In the genomic region with DNA sequence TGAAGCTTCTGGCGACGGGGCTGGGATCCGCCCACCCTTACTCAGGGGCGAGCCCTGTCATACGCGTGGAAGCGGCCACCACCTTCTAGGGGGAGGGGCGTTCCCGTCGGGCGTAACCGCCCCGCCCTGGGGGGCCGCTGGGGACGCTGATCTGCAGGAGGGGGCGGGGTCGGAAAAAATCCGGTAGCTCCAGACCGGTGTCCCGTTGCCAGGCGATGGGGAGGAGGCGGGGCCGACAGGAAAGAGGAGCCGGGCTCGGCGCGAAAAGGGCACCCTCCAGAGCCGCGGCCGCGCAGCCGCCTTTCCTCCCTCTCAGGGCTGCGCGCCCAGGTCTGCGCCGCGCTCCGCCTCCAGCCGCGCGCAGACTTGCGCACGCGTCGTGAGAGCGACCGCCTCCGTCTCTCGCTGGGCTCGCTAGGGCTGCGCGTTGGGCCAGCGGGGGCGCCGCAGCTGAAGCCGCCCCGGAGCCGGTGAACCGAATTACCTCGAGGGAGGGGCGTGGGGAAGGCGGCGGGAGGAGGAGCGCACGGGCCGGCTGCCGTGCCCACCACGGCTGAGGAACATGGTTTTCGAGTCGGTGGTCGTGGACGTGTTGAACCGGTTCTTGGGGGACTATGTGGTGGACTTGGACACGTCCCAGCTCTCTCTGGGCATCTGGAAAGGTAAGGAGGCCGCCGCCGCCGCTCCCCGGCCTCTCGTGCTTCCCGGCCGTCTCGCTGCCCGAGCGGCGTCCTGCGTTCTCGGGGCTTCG, we compare ENCODE assay signal across 8 cellular contexts. TPM values are rescaled to one million over a fixed set of nuclear protein-coding genes. Genes with fewer than 3 reads are reported as not detected.
DNase-seq lines count a peak whose midpoint lies in the region; ATAC-seq and TF ChIP-seq lines count a peak whose summit lies in the region.

A gene (plus strand): TSS at position 392 of the 751 bp plus-strand sequence. CDS start 171 bp downstream, at position 563.

- H3K36me3 ChIP-seq in DOHH2 (ENCODE audit: control insufficient read depth, low read length), result peaks cover 12% of the 10 kb centered on the region; the same call in 1 of the 2 replicates
- no peaks in the 10 kb centered on the region for H3K36me3 ChIP-seq in KOPT-K1 (ENCODE audit: insufficient read depth, low read length)
- H3K36me3 ChIP-seq in Peyer's patch, result no peaks in the 10 kb centered on the region
- H3K36me3 ChIP-seq in naive thymus-derived CD4-positive, alpha-beta T cell (ENCODE audit: control insufficient read depth in 2 of 3, insufficient read depth in 3 of 3, low read length in 3 of 3), result peaks cover 0 to 4% (median 0%) of the 10 kb centered on the region in 3 experiments

- ATAC-seq in GM21786 (IDR thresholded peaks at IDR 0.05; ENCODE audit: unreplicated experiment), result peak; percentile 78
- peak; percentile 89 to 92 for ATAC-seq in activated T-cell treated with anti-CD3 and anti-CD28 coated beads, Interleukin-2, amount 50 U/mL, for 72 hours (replicated peaks in 1 of 2)
- ATAC-seq in naive thymus-derived CD4-positive, alpha-beta T cell, result peak; percentile 92

- peak within 1 kb of the TSS; percentile 94 to 96 for H3K4me3 Mint-ChIP-seq in activated T-cell treated with anti-CD3 and anti-CD28 coated beads, Interleukin-2, amount 50 U/mL, for 72 hours
- H3K4me3 Mint-ChIP-seq in naive thymus-derived CD4-positive, alpha-beta T cell, result peak within 1 kb of the TSS; percentile 90 to 98 (median 96)

- DNase-seq in Peyer's patch, result peak; percentile 94 to 97 (median 95)
- DNase-seq in activated T-cell treated with anti-CD3 and anti-CD28 coated beads, Interleukin-2, amount 50 U/mL, for 72 hours, result peak; percentile 90 to 94
- peak; percentile 87 for DNase-seq in fibroblast of gingiva (ENCODE audit: low read depth)
- DNase-seq in naive thymus-derived CD4-positive, alpha-beta T cell, result peak; percentile 78 to 92 (median 87)
- DNase-seq in stimulated activated naive CD4-positive, alpha-beta T cell (lab: John Stamatoyannopoulos, UW), result peak; percentile 80 to 92 (median 86)

- H3K27ac Mint-ChIP-seq in activated T-cell treated with anti-CD3 and anti-CD28 coated beads, Interleukin-2, amount 50 U/mL, for 72 hours, result peak within 1 kb of the TSS; percentile 96
- H3K27ac Mint-ChIP-seq in naive thymus-derived CD4-positive, alpha-beta T cell, result peak within 1 kb of the TSS; percentile 76 to 96 (median 90)

- peaks cover 17% of the 10 kb centered on the region for H4K20me1 ChIP-seq in DOHH2 (ENCODE audit: control insufficient read depth, insufficient read depth, low read depth, low read length)

- TF ChIP-seq CTCF in DOHH2 (IDR thresholded peaks at IDR 0.05; ENCODE audit: low read depth, low read length, poor library complexity, severe bottlenecking) (peak; percentile 47), Peyer's patch (IDR thresholded peaks at IDR 0.05) (peak in 3 of 6 experiments; percentile 21 to 42 (median 30))

- H3K79me2 ChIP-seq in DOHH2 (ENCODE audit: control insufficient read depth, low read length), result peaks cover 49% of the 10 kb centered on the region

- H3K27ac ChIP-seq in DOHH2 (ENCODE audit: low read depth, low read length) (peak within 1 kb of the TSS; percentile 51), KOPT-K1 (ENCODE audit: low read depth, low read length, poor library complexity, severe bottlenecking) (peak within 1 kb of the TSS; percentile 79), Peyer's patch (peak within 1 kb of the TSS; percentile 83 to 90 (median 86))
- H3K27ac ChIP-seq in naive thymus-derived CD4-positive, alpha-beta T cell (ENCODE audit: low read depth, low read length), result peak within 1 kb of the TSS; percentile 86

- H3K9me3 Mint-ChIP-seq in activated T-cell treated with anti-CD3 and anti-CD28 coated beads, Interleukin-2, amount 50 U/mL, for 72 hours, result no peaks in the 10 kb centered on the region
- no peaks in the 10 kb centered on the region for H3K9me3 Mint-ChIP-seq in naive thymus-derived CD4-positive, alpha-beta T cell

- H3K4me1 ChIP-seq in DOHH2 (ENCODE audit: control insufficient read depth, low read length) (peaks cover 29% of the 10 kb centered on the region), Peyer's patch (peaks cover 0 to 12% (median 0%) of the 10 kb centered on the region in 4 donors)
- peaks cover 5 to 17% of the 10 kb centered on the region in 2 donors for H3K4me1 ChIP-seq in naive thymus-derived CD4-positive, alpha-beta T cell (ENCODE audit: control insufficient read depth in 2 of 2, insufficient read depth in 2 of 2, low read length in 2 of 2)

- H3K27me3 ChIP-seq in DOHH2 (ENCODE audit: control insufficient read depth, low read length) (peaks cover 8% of the 10 kb centered on the region), Peyer's patch (no peaks in the 10 kb centered on the region)
- no peaks in the 10 kb centered on the region for H3K27me3 ChIP-seq in naive thymus-derived CD4-positive, alpha-beta T cell (ENCODE audit: control insufficient read depth in 2 of 2, insufficient read depth in 2 of 2, low read length in 2 of 2)

- intact Hi-C loops in naive thymus-derived CD4-positive, alpha-beta T cell (cut with micrococcal nuclease), result loop anchor here (1.0 to 10.0 kb wide), 17 partner anchors 10 to 1993 kb away; a partner anchor contains a TSS

- POLR2A ChIA-PET in naive thymus-derived CD4-positive, alpha-beta T cell (lab: Charles Lee), result interaction anchor here (0.9 to 1.4 kb wide), 3 partner anchors 17 to 1120 kb away, joined by 3 to 4 read pairs (median 3); a partner anchor contains a TSS

- no peaks in the 10 kb centered on the region for H3K9me2 ChIP-seq in DOHH2 (replicated peaks; ENCODE audit: control insufficient read depth, low read length)

- H3K4me2 ChIP-seq in DOHH2 (ENCODE audit: low read length), result peak within 1 kb of the TSS; percentile 75

- no peaks in the 10 kb centered on the region for H3K27me3 Mint-ChIP-seq in activated T-cell treated with anti-CD3 and anti-CD28 coated beads, Interleukin-2, amount 50 U/mL, for 72 hours (ENCODE audit: low read depth)
- peaks cover 0 to 20% (median 0%) of the 10 kb centered on the region in 5 donors for H3K27me3 Mint-ChIP-seq in naive thymus-derived CD4-positive, alpha-beta T cell

- peaks cover 22% of the 10 kb centered on the region for H3K4me1 Mint-ChIP-seq in activated T-cell treated with anti-CD3 and anti-CD28 coated beads, Interleukin-2, amount 50 U/mL, for 72 hours (ENCODE audit: low read depth)
- H3K4me1 Mint-ChIP-seq in naive thymus-derived CD4-positive, alpha-beta T cell, result peaks cover 12 to 39% (median 30%) of the 10 kb centered on the region in 7 donors

- H3K4me3 ChIP-seq in DOHH2 (ENCODE audit: low read length) (peak within 1 kb of the TSS; percentile 99), Peyer's patch (peak within 1 kb of the TSS; percentile 69 to 84 (median 74))
- peak within 1 kb of the TSS; percentile 89 for H3K4me3 ChIP-seq in naive thymus-derived CD4-positive, alpha-beta T cell (ENCODE audit: low read length)

- H3K9me3 ChIP-seq in DOHH2 (ENCODE audit: control insufficient read depth, insufficient read depth, low read length), result no peaks in the 10 kb centered on the region
- no peaks in the 10 kb centered on the region for H3K9me3 ChIP-seq in KOPT-K1 (ENCODE audit: insufficient read depth, low read length, poor library complexity, severe bottlenecking)
- no peaks in the 10 kb centered on the region for H3K9me3 ChIP-seq in Peyer's patch
- H3K9me3 ChIP-seq in naive thymus-derived CD4-positive, alpha-beta T cell (ENCODE audit: control insufficient read depth in 2 of 3, low read length in 3 of 3), result no peaks in the 10 kb centered on the region

- CTCF ChIA-PET in naive thymus-derived CD4-positive, alpha-beta T cell (lab: Charles Lee), result no interaction called here

- H3K36me3 Mint-ChIP-seq in activated T-cell treated with anti-CD3 and anti-CD28 coated beads, Interleukin-2, amount 50 U/mL, for 72 hours (ENCODE audit: insufficient read depth in 2 of 2), result peaks cover 0 to 3% of the 10 kb centered on the region in 2 donors
- H3K36me3 Mint-ChIP-seq in naive thymus-derived CD4-positive, alpha-beta T cell, result peaks cover 0 to 3% (median 0%) of the 10 kb centered on the region in 5 donors

- peak; percentile 64 to 74 for TF ChIP-seq POLR2A in Peyer's patch (IDR thresholded peaks at IDR 0.05)

- peaks cover 12% of the 10 kb centered on the region for H3F3A ChIP-seq in DOHH2 (ENCODE audit: control insufficient read depth, insufficient read depth)

RNA-seq across cellular contexts. Expression of the gene that starts here (rescaled TPM):
- total RNA-seq in Peyer's patch, result 100 to 1,000 TPM in 3 of 4 donors, 10 to 100 TPM in 1; 81.7 to 197 (median 169) TPM
- total RNA-seq in activated T-cell treated with anti-CD3 and anti-CD28 coated beads, Interleukin-2, amount 50 U/mL, for 72 hours, result 10 to 100 TPM; 29.7 to 30.1 TPM
- total RNA-seq in naive thymus-derived CD4-positive, alpha-beta T cell, result 10 to 100 TPM; 37.1 to 52.8 (median 42.6) TPM
- 1 to 10 TPM; 3.0 to 4.0 TPM for polyA plus RNA-seq in naive thymus-derived CD4-positive, alpha-beta T cell

Comparison
In these comparisons a context has a peak if more than half of its experiments do, and no peak if none do; other contexts are left out.
1. Peak in every context shown above with its lines: DNase-seq, ATAC-seq, H3K4me3 ChIP-seq and H3K27ac ChIP-seq.